In the genomic region with DNA sequence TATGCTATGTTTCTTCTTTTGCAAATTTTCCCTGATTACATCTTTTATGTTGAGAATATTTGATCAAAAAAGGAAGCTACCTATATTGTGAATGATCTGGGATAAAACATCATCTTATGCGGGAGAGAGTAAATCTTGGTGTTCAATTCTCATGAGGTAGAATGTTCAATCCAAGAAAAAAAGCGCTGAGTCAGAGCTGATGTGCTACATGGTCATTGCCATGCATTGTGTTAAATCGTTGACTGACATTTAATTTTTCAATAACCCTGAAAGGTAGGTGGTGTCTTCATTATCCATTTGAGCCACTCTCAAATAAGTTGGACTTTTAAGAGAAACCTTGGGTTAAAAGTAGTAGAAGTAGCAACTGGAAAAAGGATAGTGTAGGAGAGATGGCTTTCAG, we compare ENCODE assay signal across 7 cellular contexts. TPM values are rescaled to one million over a fixed set of nuclear protein-coding genes. Genes with fewer than 3 reads are reported as not detected.
DNase-seq lines count a peak whose midpoint lies in the region; ATAC-seq, FAIRE-seq and TF ChIP-seq lines count a peak whose summit lies in the region.
"Not testable (repeated sequence)": the region's sequence is repeated elsewhere in the genome, so short reads cannot be mapped to it uniquely, and the experiment has no call there.

No MANE protein-coding gene starts in this region.

- intact Hi-C loops in IMR-90 (cut with micrococcal nuclease); K562 (cut with micrococcal nuclease); spleen (cut with DNase I; ENCODE audit: low total_unique reads): not testable (repeated sequence)

- not testable (repeated sequence) for H3K79me1 ChIP-seq in IMR-90 (ENCODE audit: low read depth in 1 of 2, low read length in 2 of 2)

- not testable (repeated sequence) for TF ChIP-seq EP300 in K562 (IDR thresholded peaks at IDR 0.05; ENCODE audit: low read length)

- not testable (repeated sequence) for H3K79me2 ChIP-seq in OCI-LY1 (ENCODE audit: insufficient read depth, low read length); K562 (ENCODE audit: control insufficient read depth, insufficient read depth, low read length); keratinocyte (ENCODE audit: control insufficient read depth, insufficient read depth, low read length)

- in situ Hi-C loops in IMR-90 (cut with MboI; ENCODE audit: low sequenced_read_pairs); K562 (cut with MboI): not testable (repeated sequence)

- not testable (repeated sequence) for H2AK5ac ChIP-seq in IMR-90 (ENCODE audit: low read depth, low read length)

- not testable (repeated sequence) for H3K4ac ChIP-seq in IMR-90 (ENCODE audit: low read depth, low read length)

- CTCF ChIA-PET in IMR-90 (lab: Yijun Ruan, JAX); K562 (lab: Yijun Ruan, JAX; ENCODE audit: low intra/inter-chr PET ratio): not testable (repeated sequence)
- CTCF ChIA-PET in activated CD4-positive, alpha-beta T cell treated with anti-CD3 and anti-CD28 coated beads, Interleukin-2, amount 10 ng/mL, durations not matched to agents 7 days and 5 days (lab: Charles Lee), result interaction anchor here (0.6 kb wide), 1 partner anchor 38 kb away, joined by 3 read pairs; no protein-coding TSS in a partner anchor

- not testable (repeated sequence) for H3K36me3 ChIP-seq in IMR-90 (ENCODE audit: control insufficient read depth, insufficient read depth, low read length); OCI-LY1 (ENCODE audit: insufficient read depth, low read length); K562 (ENCODE audit: control insufficient read depth, insufficient read depth, low read length); keratinocyte (ENCODE audit: control insufficient read depth in 2 of 2, extremely low read depth in 1 of 2, insufficient read depth in 2 of 2, low read length in 2 of 2); spleen

- H3K4me2 ChIP-seq in IMR-90 (ENCODE audit: low read depth, low read length); OCI-LY1 (ENCODE audit: low read length); K562 (ENCODE audit: insufficient read depth, low read length); keratinocyte (ENCODE audit: control insufficient read depth, extremely low read depth, insufficient read depth, low read depth, low read length): not testable (repeated sequence)

- H3F3A ChIP-seq in OCI-LY1 (ENCODE audit: insufficient read depth, low read length), result not testable (repeated sequence)

- H3K27me3 ChIP-seq in IMR-90 (ENCODE audit: control insufficient read depth, insufficient read depth, low read length); OCI-LY1 (ENCODE audit: insufficient read depth, low read length); K562 (ENCODE audit: control insufficient read depth in 2 of 2, insufficient read depth in 2 of 2, low read length in 2 of 2); keratinocyte (ENCODE audit: control insufficient read depth, extremely low read depth, insufficient read depth, low read length); spleen (replicated peaks in 1 of 7): not testable (repeated sequence)

- H3K9me1 ChIP-seq in IMR-90 (ENCODE audit: insufficient read depth, low read length); K562 (ENCODE audit: control insufficient read depth, insufficient read depth, low read length); keratinocyte (ENCODE audit: control insufficient read depth, extremely low read depth, insufficient read depth, low read length): not testable (repeated sequence)

- BruUV-seq in IMR-90 (replicated peaks; lab: Mats Ljungman, UMichigan); K562 (replicated peaks; lab: Mats Ljungman, UMichigan): not testable (repeated sequence)

- not testable (repeated sequence) for H4K91ac ChIP-seq in IMR-90 (ENCODE audit: insufficient read depth, low read depth, low read length)

- H3K36me3 Mint-ChIP-seq in activated CD4-positive, alpha-beta T cell treated with anti-CD3 and anti-CD28 coated beads, Interleukin-2, amount 10 ng/mL, durations not matched to agents 7 days and 5 days (ENCODE audit: low read depth), result peaks cover 38% of the 10 kb centered on the region

- FAIRE-seq in K562 (lab: Jason Lieb, UNC) (peak; percentile 51), keratinocyte (lab: Jason Lieb, UNC) (peak; percentile 51)

- not testable (repeated sequence) for H4K20me1 ChIP-seq in IMR-90 (ENCODE audit: insufficient read depth, low read length); OCI-LY1 (ENCODE audit: insufficient read depth, low read length); K562 (replicated peaks; ENCODE audit: control insufficient read depth, insufficient read depth, low read length); keratinocyte (ENCODE audit: control insufficient read depth, extremely low read depth, insufficient read depth, low read length)

- not testable (repeated sequence) for H3K14ac ChIP-seq in IMR-90 (replicated peaks; ENCODE audit: low read depth, low read length)

- ATAC-seq in IMR-90 (ENCODE audit: low read depth); K562: not testable (repeated sequence)

- dilution Hi-C loops in IMR-90 (cut with HindIII; ENCODE audit: low sequenced_read_pairs, unreplicated experiment); keratinocyte (cut with MboI; ENCODE audit: extremely low pct_ligation_motif_present, low sequenced_read_pairs): not testable (repeated sequence)

- not testable (repeated sequence) for H2BK5ac ChIP-seq in IMR-90 (ENCODE audit: low read depth, low read length, poor library complexity, severe bottlenecking)

- not testable (repeated sequence) for H3K4me3 Mint-ChIP-seq in activated CD4-positive, alpha-beta T cell treated with anti-CD3 and anti-CD28 coated beads, Interleukin-2, amount 10 ng/mL, durations not matched to agents 7 days and 5 days

- not testable (repeated sequence) for H2AK9ac ChIP-seq in IMR-90 (replicated peaks; ENCODE audit: low read depth, low read length, poor library complexity)

- H2BK20ac ChIP-seq in IMR-90 (ENCODE audit: low read depth, low read length), result not testable (repeated sequence)

- not testable (repeated sequence) for H3K18ac ChIP-seq in IMR-90 (ENCODE audit: low read depth, low read length)

- H3K27me3 Mint-ChIP-seq in activated CD4-positive, alpha-beta T cell treated with anti-CD3 and anti-CD28 coated beads, Interleukin-2, amount 10 ng/mL, durations not matched to agents 7 days and 5 days, result not testable (repeated sequence)

- H4K8ac ChIP-seq in IMR-90 (ENCODE audit: low read depth in 2 of 2, low read length in 2 of 2), result not testable (repeated sequence)

- not testable (repeated sequence) for H3K4me3 ChIP-seq in IMR-90 (ENCODE audit: insufficient read depth, low read depth, low read length); OCI-LY1 (ENCODE audit: low read depth, low read length, poor library complexity, severe bottlenecking); K562; keratinocyte (ENCODE audit: control insufficient read depth in 2 of 3, extremely low read depth in 1 of 3, insufficient read depth in 2 of 3, low read depth in 1 of 3, low read length in 3 of 3)
- peak overlapping the region in 1 of 8 donors; percentile 13 for H3K4me3 ChIP-seq in spleen

- not testable (repeated sequence) for H3K9me3 Mint-ChIP-seq in activated CD4-positive, alpha-beta T cell treated with anti-CD3 and anti-CD28 coated beads, Interleukin-2, amount 10 ng/mL, durations not matched to agents 7 days and 5 days

- POLR2A ChIA-PET in IMR-90 (lab: Charles Lee; ENCODE audit: unreplicated experiment); activated CD4-positive, alpha-beta T cell treated with anti-CD3 and anti-CD28 coated beads, Interleukin-2, amount 10 ng/mL, durations not matched to agents 7 days and 5 days (lab: Charles Lee); K562 (lab: Yijun Ruan, JAX): not testable (repeated sequence)

- not testable (repeated sequence) for TF ChIP-seq POLR2A in IMR-90 (IDR thresholded peaks at IDR 0.05; ENCODE audit: low read depth, low read length); K562 (conservative IDR thresholded peaks at IDR 0.05); spleen (IDR thresholded peaks at IDR 0.05)

- not testable (repeated sequence) for H3K9ac ChIP-seq in IMR-90 (ENCODE audit: low read depth, low read length); OCI-LY1 (ENCODE audit: low read length); K562 (ENCODE audit: insufficient read depth in 1 of 2, low read depth in 2 of 2, low read length in 2 of 2); keratinocyte (ENCODE audit: control insufficient read depth, extremely low read depth, insufficient read depth, low read length)

- not testable (repeated sequence) for TF ChIP-seq CTCF in IMR-90 (conservative IDR thresholded peaks at IDR 0.05; ENCODE audit: low read depth, low read length); OCI-LY1 (IDR thresholded peaks at IDR 0.05; ENCODE audit: low read length); K562 (IDR thresholded peaks at IDR 0.05 in 2 of 3, conservative IDR thresholded peaks at IDR 0.05 in 1 of 3; ENCODE audit: insufficient read depth in 2 of 3, low read depth in 1 of 3, low read length in 3 of 3); keratinocyte (optimal IDR thresholded peaks at IDR 0.05 in 1 of 3, IDR thresholded peaks at IDR 0.05 in 1 of 3, conservative IDR thresholded peaks at IDR 0.05 in 1 of 3; ENCODE audit: extremely low read depth in 1 of 3, insufficient read depth in 2 of 3, low read length in 3 of 3); spleen (IDR thresholded peaks at IDR 0.05 in 8 of 11, conservative IDR thresholded peaks at IDR 0.05 in 3 of 11)

- not testable (repeated sequence) for H2BK120ac ChIP-seq in IMR-90 (ENCODE audit: low read depth, low read length)

- H3K27ac ChIP-seq in IMR-90 (ENCODE audit: insufficient read depth, low read length); K562 (ENCODE audit: extremely low read depth, low read depth, low read length); keratinocyte (ENCODE audit: control insufficient read depth, insufficient read depth, low read length): not testable (repeated sequence)
- H3K27ac ChIP-seq in OCI-LY1 (ENCODE audit: low read depth, low read length, poor library complexity, severe bottlenecking), result peak overlapping the region; percentile 32
- H3K27ac ChIP-seq in spleen, result peak overlapping the region in 6 of 8 donors; percentile 57 to 91 (median 84)

- not testable (repeated sequence) for H2BK15ac ChIP-seq in IMR-90 (ENCODE audit: low read depth, low read length)

- DNase-seq in DMS53 treated with DMSO at 0.1 percent for 48 hours (lab: John Stamatoyannopoulos, UW; ENCODE audit: unreplicated experiment) (peak; percentile 2), K562 (ENCODE audit: extremely low read depth in 1 of 4, low spot score in 3 of 4) (peak in 1 of 4 experiments; percentile 8)
- not testable (repeated sequence) for DNase-seq in IMR-90; activated CD4-positive, alpha-beta T cell treated with anti-CD3 and anti-CD28 coated beads, Interleukin-2, amount 10 ng/mL, durations not matched to agents 7 days and 5 days; keratinocyte (ENCODE audit: low read depth, low spot score); spleen

- not testable (repeated sequence) for H4K5ac ChIP-seq in IMR-90 (ENCODE audit: low read depth, low read length)

- H3K4me1 ChIP-seq in IMR-90 (ENCODE audit: control insufficient read depth, insufficient read depth, low read length); K562 (replicated peaks in 1 of 2; ENCODE audit: control insufficient read depth in 2 of 2, insufficient read depth in 2 of 2, low read length in 2 of 2); keratinocyte (ENCODE audit: control insufficient read depth, extremely low read depth, insufficient read depth, low read length): not testable (repeated sequence)
- peaks cover 48% of the 10 kb centered on the region for H3K4me1 ChIP-seq in OCI-LY1 (ENCODE audit: insufficient read depth, low read length, severe bottlenecking)
- peaks cover 0 to 40% (median 26%) of the 10 kb centered on the region in 6 donors for H3K4me1 ChIP-seq in spleen

- not testable (repeated sequence) for H2AFZ ChIP-seq in IMR-90 (replicated peaks; ENCODE audit: low read length, poor library complexity); OCI-LY1 (ENCODE audit: low read length); K562 (ENCODE audit: low read depth, low read length); keratinocyte (ENCODE audit: control insufficient read depth, low read length)

- not testable (repeated sequence) for H3K56ac ChIP-seq in IMR-90 (ENCODE audit: extremely low read depth, insufficient read depth, low read length)

- whole genome bisulfite sequencing in IMR-90 (ENCODE audit: extremely low coverage in 2 of 2, insufficient read length in 1 of 2), 2 experiments, result no CpG with 5 or more reads among the region's 3 CpGs
- 56% methylated on average over 3 of the region's 3 CpGs for WGBS in K562 (ENCODE audit: insufficient coverage, low coverage, missing lambda C conversion rate)
- 77 to 85% (median 81%) methylated on average over 3 of the region's 3 CpGs for WGBS in spleen, 5 donors

- not testable (repeated sequence) for TF ChIP-seq RAD21 in IMR-90 (IDR thresholded peaks at IDR 0.05; ENCODE audit: low read length); K562 (CRISPR knock-in tag; conservative IDR thresholded peaks at IDR 0.05 in 1 of 2, IDR thresholded peaks at IDR 0.05 in 1 of 2)

- peak overlapping the region; percentile 100 for H3K27ac Mint-ChIP-seq in activated CD4-positive, alpha-beta T cell treated with anti-CD3 and anti-CD28 coated beads, Interleukin-2, amount 10 ng/mL, durations not matched to agents 7 days and 5 days

- peaks cover 56% of the 10 kb centered on the region for H3K4me1 Mint-ChIP-seq in activated CD4-positive, alpha-beta T cell treated with anti-CD3 and anti-CD28 coated beads, Interleukin-2, amount 10 ng/mL, durations not matched to agents 7 days and 5 days

- H3K23ac ChIP-seq in IMR-90 (ENCODE audit: low read depth, low read length), result not testable (repeated sequence)

- not testable (repeated sequence) for H3K9me3 ChIP-seq in IMR-90 (ENCODE audit: control insufficient read depth, insufficient read depth, low read length); OCI-LY1 (ENCODE audit: low read length); K562 (replicated peaks; ENCODE audit: control insufficient read depth, insufficient read depth, low read depth, low read length); keratinocyte (ENCODE audit: control insufficient read depth, low read depth, low read length); spleen

- not testable (repeated sequence) for H3K9me2 ChIP-seq in OCI-LY1 (ENCODE audit: low read depth, low read length)

RNA-seq across cellular contexts. Expression of gene KLHL2, which starts 47.4 kb away (rescaled TPM):
- total RNA-seq in IMR-90 (2012; rRNA removed), result 12.4 and 20.6 TPM in 2 replicates
- 8.7 and 11.0 TPM in 2 replicates for polyA plus RNA-seq in IMR-90 (2012; rRNA removed)
- 2.4 and 4.5 TPM in 2 replicates for polyA plus RNA-seq in IMR-90 (2012; cell fraction: cytosol; rRNA removed)
- 1.0 and 11.6 TPM in 2 replicates for polyA plus RNA-seq in IMR-90 (2012; cell fraction: nucleus; rRNA removed; ENCODE audit: low replicate concordance)
- total RNA-seq in activated CD4-positive, alpha-beta T cell treated with anti-CD3 and anti-CD28 coated beads, Interleukin-2, amount 10 ng/mL, durations not matched to agents 7 days and 5 days, result 10 to 100 TPM; 27.3 to 30.1 TPM
- total RNA-seq in K562 (2011; cell fraction: chromatin; rRNA removed; ENCODE audit: low replicate concordance), result 6.5 and 17.9 TPM in 2 replicates
- 2.9 and 3.3 TPM in 2 replicates for total RNA-seq in K562 (2011; cell fraction: nucleolus; rRNA removed)
- 4.8 and 5.3 TPM in 2 replicates for total RNA-seq in K562 (2011; cell fraction: nucleoplasm; rRNA removed)
- total RNA-seq in K562 (2014; rRNA removed), result 6.4 and 7.0 TPM in 2 replicates
- 6.4 and 7.5 TPM in 2 replicates for total RNA-seq in K562 (2014; rRNA removed; fragmentation: Illumina TruSeq; extraction: Trizol)
- total RNA-seq in K562 (2015; rRNA removed; fragmentation: Illumina TruSeq; extraction: Trizol), result 5.9 and 6.1 TPM in 2 replicates
- total RNA-seq in K562 (2021), result 4.9 and 5.5 TPM in 2 replicates
- polyA plus RNA-seq in K562 (2011; rRNA removed), result 9.8 and 11.3 TPM in 2 replicates
- polyA plus RNA-seq in K562 (2011; cell fraction: cytosol; rRNA removed), result 2.4 and 6.1 TPM in 2 replicates
- polyA plus RNA-seq in K562 (2011; cell fraction: nucleus; rRNA removed), result 7.4 and 11.0 TPM in 2 replicates
- polyA plus RNA-seq in K562 (2012), result 5.9 and 7.4 TPM in 2 replicates
- polyA plus RNA-seq in K562 (2014; fragmentation: Illumina TruSeq; extraction: Trizol), result 4.8 and 5.6 TPM in 2 replicates
- 1 to 10 TPM; 2.5 to 3.5 TPM for polyA plus RNA-seq in K562 (2014; fragmentation: Nextera tagmentation; extraction: Ambion mirVana)
- 7.9 and 8.2 TPM in 2 replicates for polyA plus RNA-seq in K562 (2014; rRNA removed)
- polyA minus RNA-seq in K562 (2011; rRNA and poly(A)+ RNA removed), result 17.1 and 19.6 TPM in 2 replicates
- 3.5 and 6.9 TPM in 2 replicates for polyA minus RNA-seq in K562 (2011; cell fraction: cytosol; rRNA and poly(A)+ RNA removed)
- 5.8 and 9.0 TPM in 2 replicates for polyA minus RNA-seq in K562 (2011; cell fraction: nucleus; rRNA and poly(A)+ RNA removed)
- polyA plus RNA-seq in keratinocyte, result 10.2 to 18.5 TPM (median 10.7 TPM) in 3 replicates
- 25.5 TPM for polyA plus RNA-seq in keratinocyte (2011; ENCODE audit: low read depth)
- 9.3 and 15.5 TPM in 2 replicates for polyA plus RNA-seq in keratinocyte (2011; cell fraction: cytosol; rRNA removed)
- 14.0 and 18.0 TPM in 2 replicates for polyA plus RNA-seq in keratinocyte (2011; cell fraction: nucleus; rRNA removed)
- 10.0 and 15.7 TPM in 2 replicates for polyA plus RNA-seq in keratinocyte (2012; ENCODE audit: low replicate concordance)
- 2.8 to 13.3 TPM (median 8.2 TPM) in 3 replicates for polyA minus RNA-seq in keratinocyte
- 5.4 TPM for polyA minus RNA-seq in keratinocyte (2011; cell fraction: cytosol; rRNA and poly(A)+ RNA removed)
- 3.4 and 9.7 TPM in 2 replicates for polyA minus RNA-seq in keratinocyte (2011; cell fraction: nucleus; rRNA and poly(A)+ RNA removed)
- 100 to 1,000 TPM in 1 of 7 donors, 10 to 100 TPM in 6; 29.7 to 102 (median 55.3) TPM for total RNA-seq in spleen
- 10 to 100 TPM; 10.8 to 21.3 (median 14.1) TPM for polyA plus RNA-seq in spleen
